Comparison of ENCODE assay signal across 14 cellular contexts in the genomic region with DNA sequence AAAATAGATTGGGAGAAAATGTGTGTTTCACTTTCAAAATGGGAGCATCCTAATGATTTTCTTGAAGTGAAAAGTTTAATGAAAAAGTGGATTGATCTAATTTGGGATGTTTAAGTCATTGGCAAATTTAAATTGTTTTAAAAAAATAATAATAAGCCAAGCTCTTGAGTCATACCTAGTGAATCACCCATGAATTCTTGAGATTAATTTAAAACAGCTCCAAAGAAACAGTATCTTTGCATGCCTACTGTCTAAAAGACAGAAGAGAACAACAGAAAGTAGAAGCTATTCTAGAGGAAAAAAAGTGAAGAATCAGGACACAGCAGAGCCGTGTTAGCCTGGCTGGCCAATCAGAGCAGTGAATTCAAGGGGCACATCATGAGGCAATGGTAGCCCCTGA.
"Had no signal": no experiment of that assay in that cellular context is flagged by ENCODE, and none has a peak within 500 bp of the region (broad histone marks: within the 10 kb centered on the region; RNA-seq: fewer than 3 reads in every experiment).

No MANE protein-coding gene starts in this region.

- H3K27me3 ChIP-seq: brain microvascular endothelial cell, dorsolateral prefrontal cortex, ovary, testis, upper lobe of right lung had no signal

- H3K4me3 ChIP-seq: dorsolateral prefrontal cortex, gastroesophageal sphincter, left ventricle myocardium inferior, ovary, testis, upper lobe of right lung had no signal

- H3K4me1 ChIP-seq: gastroesophageal sphincter, left ventricle myocardium inferior, testis, upper lobe of right lung had no signal

- H3K36me3 ChIP-seq: brain microvascular endothelial cell, gastroesophageal sphincter, left ventricle myocardium inferior, ovary, upper lobe of right lung had no signal

- H3K9me3 ChIP-seq: ovary, testis, upper lobe of right lung had no signal

- ATAC-seq: esophagus mucosa; gastroesophageal sphincter; stimulated activated naive CD8-positive, alpha-beta T cell treated with anti-CD3 and anti-CD28 coated beads, Interleukin-15, Interleukin-2, amounts not matched to agents 100 U/mL and 50 U/mL, for 24 hours; upper lobe of right lung had no signal

- H3K27ac ChIP-seq: brain microvascular endothelial cell, dorsolateral prefrontal cortex, gastroesophageal sphincter, left ventricle myocardium inferior, ovary, testis, upper lobe of right lung had no signal

- DNase-seq: activated CD4-positive, alpha-beta T cell treated with anti-CD3 and anti-CD28 coated beads, Interleukin-2, amount 10 ng/mL, durations not matched to agents 24 days and 14 days; activated naive CD4-positive, alpha-beta T cell treated with anti-CD3 and anti-CD28 coated beads, Interleukin-2, amount 50 U/mL, for 16 hours; activated T-cell treated with anti-CD3 and anti-CD28 coated beads for 4 hours; brain microvascular endothelial cell; dorsolateral prefrontal cortex; left ventricle myocardium inferior; ovary; stimulated activated CD4-positive, alpha-beta T cell treated with anti-CD3 and anti-CD28 coated beads, Interleukin-4, amount 100 ng/mL, for 1 hour; stimulated activated CD8-positive, alpha-beta memory T cell treated with anti-CD3 and anti-CD28 coated beads, Interleukin-4, amount 100 ng/mL, for 48 hours; stimulated activated naive CD8-positive, alpha-beta T cell treated with anti-CD3 and anti-CD28 coated beads, Interleukin-15, Interleukin-2, amounts not matched to agents 100 U/mL and 50 U/mL, for 24 hours; testis; upper lobe of right lung had no signal
